12 cellular contexts compared by ENCODE assay signal in the genomic region with DNA sequence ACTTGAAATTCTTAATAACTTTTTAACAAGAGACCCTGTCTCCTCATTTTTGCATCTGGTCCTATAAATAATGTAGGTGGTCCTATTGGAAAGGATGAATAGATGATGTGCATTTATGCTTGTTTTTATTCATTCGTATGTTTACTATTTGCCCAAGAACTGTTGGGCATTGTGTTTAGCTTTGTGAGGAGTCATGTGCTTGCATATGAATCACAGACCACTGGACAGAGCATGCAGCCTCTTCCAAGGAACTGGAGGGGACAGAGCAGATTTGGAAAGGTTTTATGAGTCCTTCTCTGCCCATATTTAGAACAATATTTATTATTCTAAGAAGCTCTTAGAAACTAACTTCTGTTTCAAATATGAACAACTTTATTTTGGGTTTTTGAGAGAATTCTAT.
DNase-seq lines count a peak whose midpoint lies in the region; ATAC-seq and TF ChIP-seq lines count a peak whose summit lies in the region.
"Had no signal": no experiment of that assay in that cellular context is flagged by ENCODE, and none has a peak within 500 bp of the region (broad histone marks: within the 10 kb centered on the region; RNA-seq: fewer than 3 reads in every experiment).

No MANE protein-coding gene starts in this region.

- DNase-seq in IMR-90 (no peak), SK-MEL-5 (ENCODE audit: low read depth, low spot score) (peak; percentile 71), midbrain (lab: John Stamatoyannopoulos, UW) (no peak)
- DNase-seq in activated CD4-positive, alpha-beta T cell treated with anti-CD3 and anti-CD28 coated beads for 48 hours: no peak
- DNase-seq in activated T-helper 1 cell treated with anti-CD3 and anti-CD28 coated beads, Interleukin-12 subunit alpha, Interleukin-12 subunit beta, Interleukin-2, Interleukin-4 antibody, amounts not matched to agents 30 ng/mL and 10 ng/mL and 1 ng/mL, durations not matched to agents 14 hours and 24 hours and 36 hours (ENCODE audit: low spot score): no peak
- no peak for DNase-seq in effector CD4-positive, alpha-beta T cell
- DNase-seq: BE2C; CD8-positive, alpha-beta memory T cell; DMS79; GOT3; H9 had no signal

- no peak overlapping the region for H2BK15ac ChIP-seq in IMR-90 (ENCODE audit: low read depth, low read length)

- in situ Hi-C loops in IMR-90 (cut with MboI; ENCODE audit: low sequenced_read_pairs) (no loop called here), SK-MEL-5 (cut with HindIII; ENCODE audit: low pct_unique_long_range_greater_than_20kb, low sequenced_read_pairs) (no loop called here)

- no peaks in the 10 kb centered on the region for H3K36me3 ChIP-seq in BLaER1 treated with 17β-estradiol and CSF1 and Interleukin-3, amounts not matched to agents 10 nM and 100 nM
- H3K36me3 ChIP-seq in IMR-90 (ENCODE audit: control insufficient read depth, insufficient read depth, low read length): peaks cover 4% of the 10 kb centered on the region; the same call in 1 of the 2 replicates
- H3K36me3 ChIP-seq: BE2C had no signal

- no peak overlapping the region for H3K27ac ChIP-seq in BLaER1 treated with 17β-estradiol and CSF1 and Interleukin-3, amounts not matched to agents 10 nM and 100 nM
- no peak overlapping the region for H3K27ac ChIP-seq in IMR-90 (ENCODE audit: insufficient read depth, low read length)

- H3K23ac ChIP-seq in IMR-90 (ENCODE audit: low read depth, low read length): no peak overlapping the region

- no peak overlapping the region for H2BK5ac ChIP-seq in IMR-90 (ENCODE audit: low read depth, low read length, poor library complexity, severe bottlenecking)

- no peak overlapping the region for H4K91ac ChIP-seq in IMR-90 (ENCODE audit: insufficient read depth, low read depth, low read length)

- TF ChIP-seq POLR2A in IMR-90 (IDR thresholded peaks at IDR 0.05; ENCODE audit: low read depth, low read length): no peak

- dilution Hi-C loops in IMR-90 (cut with HindIII; ENCODE audit: low sequenced_read_pairs, unreplicated experiment): no loop called here

- no peak overlapping the region for H2AK5ac ChIP-seq in IMR-90 (ENCODE audit: low read depth, low read length)

- POLR2A ChIA-PET in IMR-90 (lab: Charles Lee; ENCODE audit: unreplicated experiment): no interaction called here

- no peak overlapping the region for H3K14ac ChIP-seq in IMR-90 (replicated peaks; ENCODE audit: low read depth, low read length)

- peaks cover 5 to 56% (median 29%) of the 10 kb centered on the region in 10 experiments; a peak in 17 of 20 replicates for H3K4me1 ChIP-seq in BLaER1 treated with 17β-estradiol and CSF1 and Interleukin-3, amounts not matched to agents 10 nM and 100 nM
- H3K4me1 ChIP-seq in IMR-90 (ENCODE audit: control insufficient read depth, insufficient read depth, low read length): no peaks in the 10 kb centered on the region
- H3K4me1 ChIP-seq: BE2C had no signal

- no peaks in the 10 kb centered on the region for H3K79me1 ChIP-seq in IMR-90 (ENCODE audit: low read depth in 1 of 2, low read length in 2 of 2)

- intact Hi-C loops in IMR-90 (cut with micrococcal nuclease): no loop called here
- intact Hi-C loops in activated T-helper 1 cell treated with anti-CD3 and anti-CD28 coated beads, Interleukin-12 subunit alpha, Interleukin-12 subunit beta, Interleukin-2, Interleukin-4 antibody, amounts not matched to agents 30 ng/mL and 10 ng/mL and 1 ng/mL, durations not matched to agents 14 hours and 24 hours and 36 hours (cut with micrococcal nuclease): no loop called here

- H2BK120ac ChIP-seq in IMR-90 (ENCODE audit: low read depth, low read length): no peak overlapping the region

- H3K27me3 ChIP-seq in BLaER1 treated with 17β-estradiol and CSF1 and Interleukin-3, amounts not matched to agents 10 nM and 100 nM: no peaks in the 10 kb centered on the region
- no peaks in the 10 kb centered on the region for H3K27me3 ChIP-seq in IMR-90 (ENCODE audit: control insufficient read depth, insufficient read depth, low read length)
- H3K27me3 ChIP-seq: BE2C had no signal

- H2BK20ac ChIP-seq in IMR-90 (ENCODE audit: low read depth, low read length): no peak overlapping the region

- peaks cover 0 to 5% (median 0%) of the 10 kb centered on the region in 11 experiments; a peak in 1 of 22 replicates for H3K9me3 ChIP-seq in BLaER1 treated with 17β-estradiol and CSF1 and Interleukin-3, amounts not matched to agents 10 nM and 100 nM (replicated peaks in 1 of 11)
- H3K9me3 ChIP-seq in IMR-90 (ENCODE audit: control insufficient read depth, insufficient read depth, low read length): no peaks in the 10 kb centered on the region
- H3K9me3 ChIP-seq: BE2C had no signal

- no peaks in the 10 kb centered on the region for H3K9me3 Mint-ChIP-seq in activated T-helper 1 cell treated with anti-CD3 and anti-CD28 coated beads, Interleukin-12 subunit alpha, Interleukin-12 subunit beta, Interleukin-2, Interleukin-4 antibody, amounts not matched to agents 30 ng/mL and 10 ng/mL and 1 ng/mL, durations not matched to agents 14 hours and 24 hours and 36 hours

- H3K18ac ChIP-seq in IMR-90 (ENCODE audit: low read depth, low read length): no peak overlapping the region

- no peak overlapping the region for H2AFZ ChIP-seq in IMR-90 (replicated peaks; ENCODE audit: low read length, poor library complexity)

- H3K4me3 Mint-ChIP-seq in activated T-helper 1 cell treated with anti-CD3 and anti-CD28 coated beads, Interleukin-12 subunit alpha, Interleukin-12 subunit beta, Interleukin-2, Interleukin-4 antibody, amounts not matched to agents 30 ng/mL and 10 ng/mL and 1 ng/mL, durations not matched to agents 14 hours and 24 hours and 36 hours: no peak overlapping the region
- H3K4me3 Mint-ChIP-seq: CD8-positive, alpha-beta memory T cell; H9 had no signal

- no peak overlapping the region for H2AK9ac ChIP-seq in IMR-90 (replicated peaks; ENCODE audit: low read depth, low read length, poor library complexity)

- CTCF ChIA-PET in IMR-90 (lab: Yijun Ruan, JAX): interaction anchor here (1.0 kb wide), 1 partner anchor 21 kb away, joined by 6 read pairs; no protein-coding TSS in a partner anchor

- no peak overlapping the region for H3K56ac ChIP-seq in IMR-90 (ENCODE audit: extremely low read depth, insufficient read depth, low read length)

- peak overlapping the region in 6 of 11 experiments; percentile 34 to 69 (median 54); a peak in 11 of 22 replicates for H3K4me2 ChIP-seq in BLaER1 treated with 17β-estradiol and CSF1 and Interleukin-3, amounts not matched to agents 10 nM and 100 nM
- no peak overlapping the region for H3K4me2 ChIP-seq in IMR-90 (ENCODE audit: low read depth, low read length)

- no peaks in the 10 kb centered on the region for H3K9me1 ChIP-seq in IMR-90 (ENCODE audit: insufficient read depth, low read length)

- no peak for TF ChIP-seq CTCF in IMR-90 (conservative IDR thresholded peaks at IDR 0.05; ENCODE audit: low read depth, low read length)

- no peaks in the 10 kb centered on the region for H3K36me3 Mint-ChIP-seq in activated T-helper 1 cell treated with anti-CD3 and anti-CD28 coated beads, Interleukin-12 subunit alpha, Interleukin-12 subunit beta, Interleukin-2, Interleukin-4 antibody, amounts not matched to agents 30 ng/mL and 10 ng/mL and 1 ng/mL, durations not matched to agents 14 hours and 24 hours and 36 hours (ENCODE audit: low read depth)
- H3K36me3 Mint-ChIP-seq: CD8-positive, alpha-beta memory T cell had no signal

- BruUV-seq in IMR-90 (replicated peaks; lab: Mats Ljungman, UMichigan): no TSS peak

- peak; percentile 49; the same call in 1 of the 2 replicates for ATAC-seq in IMR-90 (ENCODE audit: low read depth)

- no peaks in the 10 kb centered on the region for H3K4me1 Mint-ChIP-seq in activated T-helper 1 cell treated with anti-CD3 and anti-CD28 coated beads, Interleukin-12 subunit alpha, Interleukin-12 subunit beta, Interleukin-2, Interleukin-4 antibody, amounts not matched to agents 30 ng/mL and 10 ng/mL and 1 ng/mL, durations not matched to agents 14 hours and 24 hours and 36 hours (ENCODE audit: low read depth)
- H3K4me1 Mint-ChIP-seq: CD8-positive, alpha-beta memory T cell had no signal

- no peak overlapping the region for H3K4me3 ChIP-seq in BLaER1 treated with 17β-estradiol and CSF1 and Interleukin-3, amounts not matched to agents 10 nM and 100 nM
- no peak overlapping the region for H3K4me3 ChIP-seq in IMR-90 (ENCODE audit: insufficient read depth, low read depth, low read length)

- no peak overlapping the region for H3K27ac Mint-ChIP-seq in activated T-helper 1 cell treated with anti-CD3 and anti-CD28 coated beads, Interleukin-12 subunit alpha, Interleukin-12 subunit beta, Interleukin-2, Interleukin-4 antibody, amounts not matched to agents 30 ng/mL and 10 ng/mL and 1 ng/mL, durations not matched to agents 14 hours and 24 hours and 36 hours
- H3K27ac Mint-ChIP-seq: CD8-positive, alpha-beta memory T cell; H9 had no signal

- no peaks in the 10 kb centered on the region for H4K20me1 ChIP-seq in BLaER1 treated with 17β-estradiol and CSF1 and Interleukin-3, amounts not matched to agents 10 nM and 100 nM
- H4K20me1 ChIP-seq in IMR-90 (ENCODE audit: insufficient read depth, low read length): no peaks in the 10 kb centered on the region

- H3K9ac ChIP-seq in BLaER1 treated with 17β-estradiol and CSF1 and Interleukin-3, amounts not matched to agents 10 nM and 100 nM: no peak overlapping the region
- no peak overlapping the region for H3K9ac ChIP-seq in IMR-90 (ENCODE audit: low read depth, low read length)

- H4K5ac ChIP-seq in IMR-90 (ENCODE audit: low read depth, low read length): no peak overlapping the region

- no peak overlapping the region for H3K4ac ChIP-seq in IMR-90 (ENCODE audit: low read depth, low read length)

- H3K27me3 Mint-ChIP-seq in activated T-helper 1 cell treated with anti-CD3 and anti-CD28 coated beads, Interleukin-12 subunit alpha, Interleukin-12 subunit beta, Interleukin-2, Interleukin-4 antibody, amounts not matched to agents 30 ng/mL and 10 ng/mL and 1 ng/mL, durations not matched to agents 14 hours and 24 hours and 36 hours (ENCODE audit: insufficient read depth): peaks cover 2% of the 10 kb centered on the region
- H3K27me3 Mint-ChIP-seq: CD8-positive, alpha-beta memory T cell had no signal

- no peak for TF ChIP-seq RAD21 in IMR-90 (IDR thresholded peaks at IDR 0.05; ENCODE audit: low read length)

- H4K8ac ChIP-seq in IMR-90 (ENCODE audit: low read depth in 2 of 2, low read length in 2 of 2): no peak overlapping the region

- no CpG with 5 or more reads among the region's 1 CpG for WGBS in IMR-90 (ENCODE audit: extremely low coverage in 2 of 2, insufficient read length in 1 of 2), 2 experiments

TF ChIP-seq in IMR-90, 13 proteins besides CTCF, POLR2A, EP300 and RAD21:
- TF ChIP-seq RCOR1 (IDR thresholded peaks at IDR 0.05; ENCODE audit: insufficient replicate concordance, low read length): no peak
